In the genomic region with DNA sequence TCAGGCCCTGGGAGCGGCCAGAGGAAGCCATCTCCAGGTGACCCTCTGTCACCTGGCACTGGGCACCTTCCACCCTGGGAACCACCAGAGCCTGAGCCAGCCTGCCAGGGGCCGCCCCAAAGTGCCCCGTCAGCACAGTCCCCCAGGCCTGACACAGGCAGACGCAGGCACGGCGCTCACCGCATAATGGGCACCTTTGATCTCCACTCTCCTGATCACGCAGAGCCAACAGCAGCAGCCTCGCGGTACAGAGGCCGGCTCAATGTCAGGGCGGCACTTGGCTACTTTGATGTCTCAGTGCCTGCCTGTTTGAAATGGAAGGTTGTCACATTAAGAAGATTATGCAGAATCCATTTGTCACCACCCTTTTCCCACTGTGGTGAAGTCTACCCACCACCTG, we compare ENCODE assay signal across 25 cellular contexts.
"Had no signal": no experiment of that assay in that cellular context is flagged by ENCODE, and none has a peak within 500 bp of the region (broad histone marks: within the 10 kb centered on the region; RNA-seq: fewer than 3 reads in every experiment).

No MANE protein-coding gene starts in this region.

- H3K27me3 ChIP-seq: ascending aorta, breast epithelium had no signal

- H3K4me3 ChIP-seq: ascending aorta, breast epithelium, coronary artery, dorsolateral prefrontal cortex had no signal

- DNase-seq: activated CD4-positive, alpha-beta memory T cell treated with anti-CD3 and anti-CD28 coated beads, Interleukin-2, amount 10 ng/mL, durations not matched to agents 7 days and 5 days; activated CD4-positive, alpha-beta T cell treated with anti-CD3 and anti-CD28 coated beads for 1 hour; activated CD4-positive, alpha-beta T cell treated with anti-CD3 and anti-CD28 coated beads for 4 hours; activated CD4-positive, alpha-beta T cell treated with anti-CD3 and anti-CD28 coated beads, Interleukin-2, amount 10 ng/mL, durations not matched to agents 7 days and 5 days; activated CD4-positive, alpha-beta T cell treated with anti-CD3 and anti-CD28 coated beads, Interleukin-2, amount 50 U/mL, for 4 hours; activated CD8-positive, alpha-beta memory T cell treated with anti-CD3 and anti-CD28 coated beads, Interleukin-2, amount 50 U/mL, for 48 hours; activated gamma-delta T cell; activated naive CD4-positive, alpha-beta T cell; activated naive CD4-positive, alpha-beta T cell treated with anti-CD3 and anti-CD28 coated beads, Interleukin-2, amount 10 ng/mL, durations not matched to agents 7 days and 5 days; activated naive CD8-positive, alpha-beta T cell treated with anti-CD3 and anti-CD28 coated beads, Interleukin-2, amount 10 ng/mL, durations not matched to agents 7 days and 5 days; activated T-cell treated with anti-CD3 and anti-CD28 coated beads for 4 hours; activated T-cell treated with anti-CD3 and anti-CD28 coated beads, Interleukin-2, amount 50 U/mL, for 24 hours; activated T-cell treated with anti-CD3 and anti-CD28 coated beads, Interleukin-2, amount 50 U/mL, for 72 hours; dorsolateral prefrontal cortex; effector memory CD4-positive, alpha-beta T cell; endodermal cell; foreskin fibroblast; head of caudate nucleus; T-helper 2 cell had no signal

- H3K27ac ChIP-seq: ascending aorta, breast epithelium, coronary artery, dorsolateral prefrontal cortex had no signal

- ATAC-seq: activated naive CD4-positive, alpha-beta T cell treated with anti-CD3 and anti-CD28 coated beads, Interleukin-2, amount 50 U/mL, for 72 hours; activated T-cell treated with anti-CD3 and anti-CD28 coated beads, Interleukin-2, amount 50 U/mL, for 72 hours; esophagus mucosa; WTC11 had no signal

- H3K4me1 ChIP-seq: ascending aorta, breast epithelium had no signal

- H3K36me3 ChIP-seq: ascending aorta, breast epithelium had no signal

- H3K9me3 ChIP-seq: ascending aorta had no signal
